Comparison of ENCODE assay signal across 9 cellular contexts in the genomic region with DNA sequence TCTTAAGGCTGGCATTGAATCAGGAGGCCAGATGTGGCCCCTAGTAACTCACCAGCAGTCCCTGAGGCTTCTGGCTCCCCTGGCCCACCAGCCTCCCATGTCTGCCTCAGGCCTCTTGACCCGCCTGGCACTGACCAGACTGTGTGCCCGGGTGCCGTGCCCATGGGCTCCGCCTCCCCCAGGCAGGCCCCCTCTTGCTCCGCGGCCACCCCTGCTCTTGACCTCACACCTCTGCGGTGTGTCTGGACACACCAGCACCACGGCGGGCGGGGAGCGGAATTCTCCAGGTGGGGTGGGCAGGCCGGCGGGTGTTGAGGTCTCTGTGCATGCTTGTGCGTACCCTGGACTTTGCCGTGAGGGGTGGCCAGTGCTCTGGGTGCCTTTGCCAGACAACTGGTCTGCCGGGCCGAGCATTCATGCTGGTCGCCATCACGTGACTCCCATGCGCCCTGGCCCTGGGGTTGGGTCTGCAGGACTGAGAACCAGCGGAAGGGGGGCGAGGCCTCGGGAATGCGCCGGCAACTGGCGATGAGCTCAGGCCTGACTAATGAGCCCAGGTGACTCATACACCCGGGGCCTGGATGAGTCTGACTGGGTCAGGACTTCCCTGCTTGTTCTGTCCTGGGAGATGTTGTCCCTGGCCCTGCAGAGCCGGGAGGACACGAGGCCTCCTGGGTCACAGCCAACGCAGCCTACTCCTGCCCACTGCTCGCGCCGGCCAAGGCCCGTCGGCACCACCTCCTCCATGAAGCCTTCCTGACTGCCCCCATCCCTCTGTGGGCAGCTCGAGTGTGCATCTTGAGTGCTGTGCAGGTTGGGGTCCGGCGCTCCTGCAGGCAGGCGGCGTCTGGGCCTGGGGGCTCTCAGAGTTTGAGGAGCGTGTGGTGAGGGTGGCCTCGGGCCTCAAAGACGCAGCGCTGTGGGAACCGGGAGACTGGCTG. TPM values are rescaled to one million over a fixed set of nuclear protein-coding genes. Genes with fewer than 3 reads are reported as not detected.
DNase-seq lines count a peak whose midpoint lies in the region; ATAC-seq and TF ChIP-seq lines count a peak whose summit lies in the region.
"Had no signal": no experiment of that assay in that cellular context is flagged by ENCODE, and none has a peak within 500 bp of the region (broad histone marks: within the 10 kb centered on the region; RNA-seq: fewer than 3 reads in every experiment).

No MANE protein-coding gene starts in this region.

- H3K4me3 ChIP-seq in SJCRH30, result no peak overlapping the region

- H3K36me3 ChIP-seq in SJCRH30, result no peaks in the 10 kb centered on the region

- H3K4me1 Mint-ChIP-seq in Calu3 (ENCODE audit: low read depth, unreplicated experiment) (peaks cover 16% of the 10 kb centered on the region), osteocyte (ENCODE audit: unreplicated experiment) (peaks cover 50% of the 10 kb centered on the region)

- intact Hi-C loops in Calu3 (cut with micrococcal nuclease; ENCODE audit: unreplicated experiment), result no loop called here

- no peaks in the 10 kb centered on the region for H3K9me3 Mint-ChIP-seq in Calu3 (ENCODE audit: low read depth, unreplicated experiment)
- no peaks in the 10 kb centered on the region for H3K9me3 Mint-ChIP-seq in osteocyte (ENCODE audit: unreplicated experiment)
- H3K9me3 Mint-ChIP-seq: effector memory CD8-positive, alpha-beta T cell had no signal

- TF ChIP-seq CTCF in Calu3 (IDR thresholded peaks at IDR 0.05; ENCODE audit: unreplicated experiment) (no peak), osteocyte (IDR thresholded peaks at IDR 0.05) (no peak)

- DNase-seq in Calu3, result peak; percentile 78
- peak; percentile 81 to 89 for DNase-seq in SJCRH30
- peak; percentile 78 for DNase-seq in fibroblast of the conjunctiva (ENCODE audit: low read depth)
- peak; percentile 91 for DNase-seq in osteocyte (ENCODE audit: extremely low spot score, unreplicated experiment)
- no peak for DNase-seq in activated CD4-positive, alpha-beta T cell treated with anti-CD3 and anti-CD28 coated beads, Interleukin-2, amount 50 U/mL, for 4 hours
- DNase-seq in stimulated activated CD4-positive, alpha-beta T cell treated with anti-CD3 and anti-CD28 coated beads, Interleukin-2, amount 100 ng/mL, for 48 hours, result no peak
- DNase-seq: effector memory CD8-positive, alpha-beta T cell had no signal

- H3K27ac ChIP-seq in SJCRH30, result peak overlapping the region; percentile 76

- CTCF ChIA-PET in Calu3 (lab: Charles Lee), result interaction anchor here (0.5 to 1.5 kb wide), 3 partner anchors 15 to 140 kb away, joined by 3 to 6 read pairs (median 4); a partner anchor contains a TSS

- ATAC-seq in GM18520 (IDR thresholded peaks at IDR 0.05; ENCODE audit: unreplicated experiment) (no peak), HG03460 (IDR thresholded peaks at IDR 0.05; ENCODE audit: unreplicated experiment) (no peak)
- ATAC-seq: effector memory CD8-positive, alpha-beta T cell had no signal

- no peaks in the 10 kb centered on the region for H3K9me3 ChIP-seq in SJCRH30 (replicated peaks)

- peaks cover 50% of the 10 kb centered on the region for H3K4me1 ChIP-seq in SJCRH30

- no TSS peak for BruUV-seq in Calu3 (replicated peaks; lab: Mats Ljungman, UMichigan)

- peak overlapping the region; percentile 34 for H3K4me3 Mint-ChIP-seq in Calu3 (ENCODE audit: low read depth, unreplicated experiment)
- H3K4me3 Mint-ChIP-seq in osteocyte (ENCODE audit: unreplicated experiment), result no peak overlapping the region
- H3K4me3 Mint-ChIP-seq: effector memory CD8-positive, alpha-beta T cell had no signal

- H3K36me3 Mint-ChIP-seq in Calu3 (ENCODE audit: insufficient read depth, unreplicated experiment) (peaks cover 9% of the 10 kb centered on the region), osteocyte (ENCODE audit: unreplicated experiment) (peaks cover 2% of the 10 kb centered on the region)

- H3K27ac Mint-ChIP-seq in Calu3 (ENCODE audit: unreplicated experiment) (no peak overlapping the region), osteocyte (ENCODE audit: unreplicated experiment) (peak overlapping the region; percentile 76)
- H3K27ac Mint-ChIP-seq: effector memory CD8-positive, alpha-beta T cell had no signal

- no peaks in the 10 kb centered on the region for H3K27me3 ChIP-seq in SJCRH30

- H3K27me3 Mint-ChIP-seq in Calu3 (ENCODE audit: unreplicated experiment) (no peaks in the 10 kb centered on the region), osteocyte (ENCODE audit: unreplicated experiment) (no peaks in the 10 kb centered on the region)

RNA-seq across cellular contexts. Expression of a gene that starts 22.6 kb away (rescaled TPM):
- total RNA-seq in Calu3 (2022) (54.5 and 82.9 TPM in 2 replicates), osteocyte (515 and 555 TPM in 2 replicates)
- 18.5 and 19.5 TPM in 2 replicates for total RNA-seq in SJCRH30 (2014; rRNA removed; shearing (Covaris generic))

Comparison
In these comparisons a context has a peak if more than half of its experiments do, and no peak if none do; other contexts are left out.
1. DNase-seq: peak in Calu3 (single experiment), SJCRH30 (2 of 2), fibroblast of the conjunctiva (single experiment) and osteocyte (single experiment); none in activated CD4-positive, alpha-beta T cell treated with anti-CD3 and anti-CD28 coated beads, Interleukin-2, amount 50 U/mL, for 4 hours (0 of 2) and stimulated activated CD4-positive, alpha-beta T cell treated with anti-CD3 and anti-CD28 coated beads, Interleukin-2, amount 100 ng/mL, for 48 hours (0 of 2).